15 cellular contexts compared by ENCODE assay signal in the genomic region with DNA sequence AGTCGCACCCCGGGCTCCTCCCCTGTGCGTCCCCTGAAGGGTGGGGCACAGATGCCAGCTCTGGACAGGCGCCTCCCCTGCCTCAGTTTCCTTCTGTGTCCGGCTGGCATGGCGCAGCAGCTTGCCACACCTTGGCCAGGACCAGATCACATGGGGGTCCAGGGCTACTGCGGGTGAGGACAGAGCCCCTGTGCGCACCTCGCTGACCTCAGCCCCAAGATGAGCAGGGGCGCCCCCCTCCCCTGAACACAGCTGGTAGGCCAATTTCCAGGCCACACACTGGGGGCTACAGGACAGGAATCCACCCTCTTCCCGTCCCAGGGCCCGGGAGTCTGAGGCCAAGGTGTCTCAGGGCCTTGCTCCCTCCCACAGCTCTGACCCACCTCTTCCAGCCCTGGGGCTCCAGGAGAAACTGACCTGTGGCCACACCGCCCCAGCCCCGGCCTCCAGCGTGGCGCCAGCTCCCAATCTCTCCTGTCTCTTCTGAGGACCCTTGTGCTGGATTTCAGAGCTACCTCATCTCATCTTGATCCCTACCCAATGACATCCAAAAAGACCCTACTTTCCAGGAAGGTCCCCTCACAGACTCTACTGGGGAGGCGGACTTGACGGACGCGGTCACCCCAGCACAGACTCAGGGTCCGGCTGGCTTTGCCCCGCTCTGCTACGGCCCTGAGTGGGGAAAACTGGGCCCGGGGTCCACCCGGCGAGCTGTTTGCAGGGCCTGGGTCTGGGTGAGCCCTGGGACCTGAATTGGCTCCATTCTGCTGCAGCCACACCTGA. TPM values are rescaled to one million over a fixed set of nuclear protein-coding genes. Genes with fewer than 3 reads are reported as not detected.
A peak's percentile ranks its signal among the peaks of the same experiment; 100 is the strongest.
DNase-seq lines count a peak whose midpoint lies in the region; ATAC-seq and TF ChIP-seq lines count a peak whose summit lies in the region.
"Had no signal": no experiment of that assay in that cellular context is flagged by ENCODE, and none has a peak within 500 bp of the region (broad histone marks: within the 10 kb centered on the region; RNA-seq: fewer than 3 reads in every experiment).

No MANE protein-coding gene starts in this region.

- no peaks in the 10 kb centered on the region for H3K27me3 ChIP-seq in NT2/D1 (ENCODE audit: insufficient read depth, insufficient read length)
- H3K27me3 ChIP-seq in endodermal cell (ENCODE audit: control insufficient read depth, insufficient read depth, low read length, poor library complexity, severe bottlenecking) = no peaks in the 10 kb centered on the region
- H3K27me3 ChIP-seq: BLaER1 treated with 17β-estradiol and CSF1 and Interleukin-3, amounts not matched to agents 10 nM and 100 nM; SJSA1 had no signal

- H3K9me3 Mint-ChIP-seq in central memory CD8-positive, alpha-beta T cell = peaks cover 6% of the 10 kb centered on the region
- peaks cover 4% of the 10 kb centered on the region for H3K9me3 Mint-ChIP-seq in progenitor cell of endocrine pancreas (ENCODE audit: low read depth)
- no peaks in the 10 kb centered on the region for H3K9me3 Mint-ChIP-seq in endodermal cell
- H3K9me3 Mint-ChIP-seq: CD8-positive, alpha-beta T cell; IgD-negative memory B cell had no signal

- no peaks in the 10 kb centered on the region for H3K27me3 Mint-ChIP-seq in central memory CD8-positive, alpha-beta T cell
- H3K27me3 Mint-ChIP-seq in progenitor cell of endocrine pancreas (no peaks in the 10 kb centered on the region), endodermal cell (ENCODE audit: insufficient read depth) (no peaks in the 10 kb centered on the region)
- H3K27me3 Mint-ChIP-seq: IgD-negative memory B cell had no signal

- peak overlapping the region; percentile 76 for H3K27ac Mint-ChIP-seq in central memory CD8-positive, alpha-beta T cell (ENCODE audit: low read depth)
- peak overlapping the region; percentile 92 for H3K27ac Mint-ChIP-seq in progenitor cell of endocrine pancreas
- no peak overlapping the region for H3K27ac Mint-ChIP-seq in endodermal cell
- H3K27ac Mint-ChIP-seq: CD8-positive, alpha-beta T cell had no signal

- peaks cover 80% of the 10 kb centered on the region for H3K36me3 ChIP-seq in NT2/D1 (ENCODE audit: insufficient read depth, insufficient read length, low read length)
- peaks cover 5% of the 10 kb centered on the region for H3K36me3 ChIP-seq in endodermal cell (ENCODE audit: control insufficient read depth, insufficient read depth, low read length)

- no peak overlapping the region for H3K4me3 Mint-ChIP-seq in central memory CD8-positive, alpha-beta T cell
- H3K4me3 Mint-ChIP-seq in progenitor cell of endocrine pancreas (ENCODE audit: low read depth) = no peak overlapping the region
- H3K4me3 Mint-ChIP-seq in endodermal cell = no peak overlapping the region
- H3K4me3 Mint-ChIP-seq: CD8-positive, alpha-beta T cell had no signal

- H3K9me3 ChIP-seq in NT2/D1 (ENCODE audit: insufficient read depth, low read length) (no peaks in the 10 kb centered on the region; the same call in 1 of the 2 replicates), endodermal cell (ENCODE audit: control insufficient read depth, low read length) (no peaks in the 10 kb centered on the region)
- H3K9me3 ChIP-seq: SJSA1 had no signal

- no peak overlapping the region for H3K4me3 ChIP-seq in NT2/D1 (ENCODE audit: insufficient read length, low read depth)
- no peak overlapping the region for H3K4me3 ChIP-seq in endodermal cell (ENCODE audit: low read length)
- H3K4me3 ChIP-seq: BLaER1 treated with 17β-estradiol and CSF1 and Interleukin-3, amounts not matched to agents 10 nM and 100 nM; SJSA1 had no signal

- H3K4me1 ChIP-seq in NT2/D1 (ENCODE audit: insufficient read depth, insufficient read length) (peaks cover 28% of the 10 kb centered on the region), endodermal cell (ENCODE audit: control insufficient read depth, insufficient read depth, low read length) (no peaks in the 10 kb centered on the region)
- H3K4me1 ChIP-seq: SJSA1 had no signal

- H3K36me3 Mint-ChIP-seq in central memory CD8-positive, alpha-beta T cell (ENCODE audit: insufficient read depth) = peaks cover 11% of the 10 kb centered on the region
- peaks cover 16% of the 10 kb centered on the region for H3K36me3 Mint-ChIP-seq in progenitor cell of endocrine pancreas (ENCODE audit: insufficient read depth)
- peaks cover 36% of the 10 kb centered on the region for H3K36me3 Mint-ChIP-seq in endodermal cell (ENCODE audit: low read depth)

- peaks cover 15% of the 10 kb centered on the region for H3K4me1 Mint-ChIP-seq in central memory CD8-positive, alpha-beta T cell
- no peaks in the 10 kb centered on the region for H3K4me1 Mint-ChIP-seq in progenitor cell of endocrine pancreas (ENCODE audit: low read depth)
- H3K4me1 Mint-ChIP-seq in endodermal cell = no peaks in the 10 kb centered on the region

- TF ChIP-seq CTCF in progenitor cell of endocrine pancreas (IDR thresholded peaks at IDR 0.05; ENCODE audit: unreplicated experiment) (no peak), endodermal cell (conservative IDR thresholded peaks at IDR 0.05) (no peak)

- no peak for ATAC-seq in central memory CD8-positive, alpha-beta T cell (replicated peaks; ENCODE audit: extremely low read depth, poor library complexity, severe bottlenecking)
- ATAC-seq in GM18511 (IDR thresholded peaks at IDR 0.05; ENCODE audit: unreplicated experiment) = no peak
- ATAC-seq: CD8-positive, alpha-beta T cell had no signal

- peak overlapping the region; percentile 43 for H3K9ac ChIP-seq in NT2/D1 (ENCODE audit: insufficient read length, low read depth)
- no peak overlapping the region for H3K9ac ChIP-seq in endodermal cell (ENCODE audit: extremely low read depth, low read length, poor library complexity, severe bottlenecking)
- H3K9ac ChIP-seq: BLaER1 treated with 17β-estradiol and CSF1 and Interleukin-3, amounts not matched to agents 10 nM and 100 nM had no signal

- 96 to 98% methylated on average over 21 to 26 of the region's 26 CpGs for WGBS in endodermal cell (ENCODE audit: insufficient coverage in 1 of 2, insufficient read length in 1 of 2), 2 experiments

- DNase-seq in NT2/D1 (ENCODE audit: low read depth, low spot score) (no peak), progenitor cell of endocrine pancreas (ENCODE audit: low spot score, unreplicated experiment) (no peak), endodermal cell (no peak)
- no peak for DNase-seq in central memory CD8-positive, alpha-beta T cell (ENCODE audit: low spot score in 2 of 2)
- DNase-seq: CD8-positive, alpha-beta T cell; HCEC 1CT; MM.1S; NCI-H1092; NCI-H1436 treated with DMSO at 0.1 percent for 48 hours; NCI-H2029; NCI-H526 had no signal

- no peak overlapping the region for H3K27ac ChIP-seq in endodermal cell (ENCODE audit: low read depth, low read length)
- H3K27ac ChIP-seq: BLaER1 treated with 17β-estradiol and CSF1 and Interleukin-3, amounts not matched to agents 10 nM and 100 nM; SJSA1 had no signal

RNA-seq across cellular contexts. Expression of a gene that starts 28.2 kb away (rescaled TPM):
- total RNA-seq in progenitor cell of endocrine pancreas (40.9 and 43.2 TPM in 2 replicates), endodermal cell (10 to 100 TPM; 43.3 to 50.4 TPM)
- polyA plus RNA-seq in endodermal cell (2013, experiment 1 of 2) = 17.7 TPM
- 17.6 TPM for polyA plus RNA-seq in endodermal cell (2013, experiment 2 of 2)

RNA-seq across cellular contexts. Expression of a gene that starts 42.0 kb away (rescaled TPM):
- total RNA-seq in progenitor cell of endocrine pancreas (231 and 236 TPM in 2 replicates), endodermal cell (100 to 1,000 TPM; 331 to 449 TPM)
- polyA plus RNA-seq in endodermal cell (2013, experiment 1 of 2) = 418 TPM
- 416 TPM for polyA plus RNA-seq in endodermal cell (2013, experiment 2 of 2)

RNA-seq across cellular contexts. Expression of a gene that starts 50.7 kb away (rescaled TPM):
- total RNA-seq in progenitor cell of endocrine pancreas (161 TPM in 2 replicates), endodermal cell (100 to 1,000 TPM; 225 to 254 TPM)
- 192 TPM for polyA plus RNA-seq in endodermal cell (2013, experiment 1 of 2)
- 174 TPM for polyA plus RNA-seq in endodermal cell (2013, experiment 2 of 2)

RNA-seq across cellular contexts. Expression of a gene that starts 59.8 kb away (rescaled TPM):
- total RNA-seq in progenitor cell of endocrine pancreas = 59.3 and 61.5 TPM in 2 replicates
- total RNA-seq in endodermal cell = 10 to 100 TPM; 78.8 to 81.4 TPM
- 44.7 TPM for polyA plus RNA-seq in endodermal cell (2013, experiment 1 of 2)
- polyA plus RNA-seq in endodermal cell (2013, experiment 2 of 2) = 46.8 TPM
